Comparison of ENCODE assay signal across 23 cellular contexts in the genomic region with DNA sequence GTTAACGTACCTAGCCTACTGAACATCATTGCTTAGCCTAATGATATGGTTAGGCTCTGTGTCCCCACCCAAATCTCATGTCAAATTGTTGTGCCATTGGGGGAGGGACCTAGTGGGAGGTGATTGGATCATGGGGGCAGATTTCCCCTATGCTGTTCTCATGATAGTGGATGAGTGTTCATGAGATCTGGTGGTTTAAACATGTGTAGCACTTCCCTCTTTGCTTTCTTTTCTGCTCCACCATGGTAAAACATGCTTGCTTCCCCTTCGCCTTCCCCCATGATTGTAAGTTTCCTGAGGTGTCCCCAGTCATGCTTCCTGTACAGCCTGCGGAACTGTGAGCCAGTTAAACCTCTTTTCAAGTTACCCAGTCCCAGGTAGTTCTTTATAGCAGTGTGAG.
A peak's percentile ranks its signal among the peaks of the same experiment; 100 is the strongest.
DNase-seq lines count a peak whose midpoint lies in the region; ATAC-seq and TF ChIP-seq lines count a peak whose summit lies in the region.
"Had no signal": no experiment of that assay in that cellular context is flagged by ENCODE, and none has a peak within 500 bp of the region (broad histone marks: within the 10 kb centered on the region; RNA-seq: fewer than 3 reads in every experiment).

No MANE protein-coding gene starts in this region.

- no peaks in the 10 kb centered on the region for H3K79me1 ChIP-seq in H9 (ENCODE audit: insufficient read depth, low read depth, low read length, poor library complexity, severe bottlenecking)

- H4K8ac ChIP-seq in H9 (replicated peaks; ENCODE audit: insufficient read length, low read depth, low read length), result no peak overlapping the region

- no peak overlapping the region for H3K4me3 Mint-ChIP-seq in activated T-cell treated with anti-CD3 and anti-CD28 coated beads, Interleukin-2, amount 50 U/mL, for 24 hours
- H3K4me3 Mint-ChIP-seq in activated T-cell treated with anti-CD3 and anti-CD28 coated beads, Interleukin-2, amount 50 U/mL, for 4 hours, result no peak overlapping the region
- H3K4me3 Mint-ChIP-seq in H9 (no peak overlapping the region), memory B cell (peak overlapping the region; percentile 19)
- H3K4me3 Mint-ChIP-seq in activated CD8-positive, alpha-beta T cell treated with anti-CD3 and anti-CD28 coated beads for 36 hours, result no peak overlapping the region
- H3K4me3 Mint-ChIP-seq: nephron had no signal

- no peaks in the 10 kb centered on the region for H3K9me3 ChIP-seq in H9 (ENCODE audit: control insufficient read depth, low read depth, low read length)
- H3K9me3 ChIP-seq: pancreas, right lobe of liver, SJSA1, testis, vagina had no signal

- no CpG with 5 or more reads among the region's 3 CpGs for WGBS in H9 (ENCODE audit: extremely low coverage, insufficient read length, low lambda C conversion rate)

- no peak overlapping the region for H3K14ac ChIP-seq in H9 (ENCODE audit: insufficient read depth, low read length)

- no peaks in the 10 kb centered on the region; the same call in 1 of the 2 replicates for H3K4me1 ChIP-seq in H9 (ENCODE audit: insufficient read depth, low read length)
- H3K4me1 ChIP-seq: testis had no signal

- H3K56ac ChIP-seq in H9 (ENCODE audit: insufficient read length, low read depth, low read length), result no peak overlapping the region

- no peak overlapping the region for H3K18ac ChIP-seq in H9 (ENCODE audit: insufficient read length, low read depth, low read length)

- no peak overlapping the region for H2BK5ac ChIP-seq in H9 (ENCODE audit: insufficient read length, low read length)

- H2BK12ac ChIP-seq in H9 (ENCODE audit: insufficient read length, low read depth, low read length), result no peak overlapping the region

- H3K4me2 ChIP-seq in H9 (ENCODE audit: insufficient read depth, insufficient read length, low read length), result no peak overlapping the region

- no peak for TF ChIP-seq CTCF in H9 (conservative IDR thresholded peaks at IDR 0.05)
- no peak for TF ChIP-seq CTCF in activated CD8-positive, alpha-beta T cell treated with anti-CD3 and anti-CD28 coated beads for 36 hours (IDR thresholded peaks at IDR 0.05)

- H3K4ac ChIP-seq in H9 (ENCODE audit: low read depth, low read length), result no peak overlapping the region

- ATAC-seq in activated T-cell treated with anti-CD3 and anti-CD28 coated beads, Interleukin-2, amount 50 U/mL, for 4 hours, result no peak
- no peak for ATAC-seq in activated CD8-positive, alpha-beta T cell treated with anti-CD3 and anti-CD28 coated beads for 36 hours
- ATAC-seq in memory B cell (ENCODE audit: low read depth), result no peak
- ATAC-seq: left colon, Panc1, pancreas, right lobe of liver had no signal

- H3K27me3 ChIP-seq in H9 (ENCODE audit: insufficient read depth, low read length), result no peaks in the 10 kb centered on the region
- H3K27me3 ChIP-seq: brain microvascular endothelial cell, pancreas, right lobe of liver, SJSA1, testis, vagina had no signal

- H4K5ac ChIP-seq in H9 (ENCODE audit: insufficient read length, low read depth, low read length), result no peak overlapping the region

- H3K9ac ChIP-seq in H9 (ENCODE audit: extremely low read depth, insufficient read length, low read length), result no peak overlapping the region

- no peak overlapping the region for H3T11ph ChIP-seq in H9 (ENCODE audit: low read length)

- H4K91ac ChIP-seq in H9 (ENCODE audit: insufficient read length, low read depth, low read length), result no peak overlapping the region

- H2BK120ac ChIP-seq in H9 (ENCODE audit: low read depth, low read length, poor library complexity, severe bottlenecking), result no peak overlapping the region

- H3K23ac ChIP-seq in H9 (ENCODE audit: insufficient read length, low read depth, low read length), result no peak overlapping the region

- no peak overlapping the region for H2AK5ac ChIP-seq in H9 (ENCODE audit: insufficient read length, low read length)

- H3K23me2 ChIP-seq in H9 (ENCODE audit: insufficient read length, low read depth, low read length, poor library complexity, severe bottlenecking), result no peaks in the 10 kb centered on the region

- no peak for DNase-seq in activated T-cell treated with anti-CD3 and anti-CD28 coated beads, Interleukin-2, amount 50 U/mL, for 24 hours
- DNase-seq in activated T-cell treated with anti-CD3 and anti-CD28 coated beads, Interleukin-2, amount 50 U/mL, for 4 hours, result no peak
- DNase-seq in H9 (no peak), memory B cell (ENCODE audit: low spot score in 2 of 2) (no peak), SK-N-DZ (ENCODE audit: low spot score) (no peak), putamen (ENCODE audit: low spot score) (no peak), 8988T (no peak)
- no peak for DNase-seq in activated CD8-positive, alpha-beta T cell treated with anti-CD3 and anti-CD28 coated beads for 36 hours
- DNase-seq: brain microvascular endothelial cell; CD4-positive, CD25-positive, alpha-beta regulatory T cell; cortex of kidney; glutamatergic neuron; left colon; NCI-H187; NCI-H2227 treated with DMSO at 0.1 percent for 48 hours; pancreas; right lobe of liver; T1000; testis had no signal

- H3K4me1 Mint-ChIP-seq in activated T-cell treated with anti-CD3 and anti-CD28 coated beads, Interleukin-2, amount 50 U/mL, for 24 hours (ENCODE audit: low read depth), result peaks cover 62% of the 10 kb centered on the region
- H3K4me1 Mint-ChIP-seq in activated T-cell treated with anti-CD3 and anti-CD28 coated beads, Interleukin-2, amount 50 U/mL, for 4 hours (ENCODE audit: low read depth), result peaks cover 41% of the 10 kb centered on the region
- H3K4me1 Mint-ChIP-seq in H9 (peaks cover 14 to 21% of the 10 kb centered on the region in 2 experiments), memory B cell (peaks cover 17% of the 10 kb centered on the region)
- H3K4me1 Mint-ChIP-seq in activated CD8-positive, alpha-beta T cell treated with anti-CD3 and anti-CD28 coated beads for 36 hours (ENCODE audit: low read depth), result peaks cover 51% of the 10 kb centered on the region

- CTCF ChIA-PET in activated CD8-positive, alpha-beta T cell treated with anti-CD3 and anti-CD28 coated beads for 36 hours (lab: Charles Lee), result interaction anchor here (1.4 kb wide), 1 partner anchor 354 kb away, joined by 3 read pairs; no protein-coding TSS in a partner anchor

- H2AFZ ChIP-seq in H9 (ENCODE audit: low read length), result no peak overlapping the region

- no peaks in the 10 kb centered on the region for H4K20me1 ChIP-seq in H9 (ENCODE audit: control insufficient read depth, insufficient read depth, insufficient read length)

- no peak overlapping the region for H2BK15ac ChIP-seq in H9 (ENCODE audit: low read depth, low read length)

- peaks cover 9% of the 10 kb centered on the region for H3K36me3 Mint-ChIP-seq in activated T-cell treated with anti-CD3 and anti-CD28 coated beads, Interleukin-2, amount 50 U/mL, for 24 hours (ENCODE audit: low read depth)
- H3K36me3 Mint-ChIP-seq in activated T-cell treated with anti-CD3 and anti-CD28 coated beads, Interleukin-2, amount 50 U/mL, for 4 hours (ENCODE audit: insufficient read depth), result peaks cover 4% of the 10 kb centered on the region
- H3K36me3 Mint-ChIP-seq in H9 (ENCODE audit: insufficient read depth in 1 of 3, low read depth in 3 of 3) (no peaks in the 10 kb centered on the region; a peak in 1 of 7 replicates), memory B cell (peaks cover 4% of the 10 kb centered on the region)
- H3K36me3 Mint-ChIP-seq in activated CD8-positive, alpha-beta T cell treated with anti-CD3 and anti-CD28 coated beads for 36 hours (ENCODE audit: low read depth), result peaks cover 3% of the 10 kb centered on the region

- H3K27me3 Mint-ChIP-seq in activated T-cell treated with anti-CD3 and anti-CD28 coated beads, Interleukin-2, amount 50 U/mL, for 24 hours, result no peaks in the 10 kb centered on the region
- H3K27me3 Mint-ChIP-seq in activated T-cell treated with anti-CD3 and anti-CD28 coated beads, Interleukin-2, amount 50 U/mL, for 4 hours (ENCODE audit: low read depth), result no peaks in the 10 kb centered on the region
- H3K27me3 Mint-ChIP-seq in H9 (ENCODE audit: low read depth) (no peaks in the 10 kb centered on the region), memory B cell (peaks cover 1% of the 10 kb centered on the region)
- H3K27me3 Mint-ChIP-seq in activated CD8-positive, alpha-beta T cell treated with anti-CD3 and anti-CD28 coated beads for 36 hours, result no peaks in the 10 kb centered on the region
- H3K27me3 Mint-ChIP-seq: CD4-positive, CD25-positive, alpha-beta regulatory T cell had no signal

- intact Hi-C loops in activated CD8-positive, alpha-beta T cell treated with anti-CD3 and anti-CD28 coated beads for 36 hours (cut with micrococcal nuclease), result loop anchor here (10.0 kb wide), 1 partner anchor 481 kb away; a partner anchor contains a TSS

- H3K9me3 Mint-ChIP-seq in activated T-cell treated with anti-CD3 and anti-CD28 coated beads, Interleukin-2, amount 50 U/mL, for 24 hours, result no peaks in the 10 kb centered on the region
- no peaks in the 10 kb centered on the region for H3K9me3 Mint-ChIP-seq in activated T-cell treated with anti-CD3 and anti-CD28 coated beads, Interleukin-2, amount 50 U/mL, for 4 hours
- H3K9me3 Mint-ChIP-seq in H9, result no peaks in the 10 kb centered on the region
- H3K9me3 Mint-ChIP-seq in activated CD8-positive, alpha-beta T cell treated with anti-CD3 and anti-CD28 coated beads for 36 hours, result no peaks in the 10 kb centered on the region
- no peaks in the 10 kb centered on the region for H3K9me3 Mint-ChIP-seq in memory B cell
- H3K9me3 Mint-ChIP-seq: CD4-positive, CD25-positive, alpha-beta regulatory T cell; nephron had no signal

- no peaks in the 10 kb centered on the region; the same call in 1 of the 2 replicates for H3K79me2 ChIP-seq in H9 (ENCODE audit: insufficient read depth, low read length)

- no peak overlapping the region for H3K27ac ChIP-seq in H9 (ENCODE audit: insufficient read length, low read depth, low read length)
- H3K27ac ChIP-seq: brain microvascular endothelial cell, pancreas, right lobe of liver, SJSA1, testis, vagina had no signal

- POLR2A ChIA-PET in activated CD8-positive, alpha-beta T cell treated with anti-CD3 and anti-CD28 coated beads for 36 hours (lab: Charles Lee), result no interaction called here

- peak overlapping the region; percentile 92 for H3K27ac Mint-ChIP-seq in activated T-cell treated with anti-CD3 and anti-CD28 coated beads, Interleukin-2, amount 50 U/mL, for 24 hours
- H3K27ac Mint-ChIP-seq in H9, result peak overlapping the region; percentile 20 to 68 (median 22); a peak in 3 of 7 replicates
- peak overlapping the region; percentile 41 for H3K27ac Mint-ChIP-seq in activated CD8-positive, alpha-beta T cell treated with anti-CD3 and anti-CD28 coated beads for 36 hours
- no peak overlapping the region for H3K27ac Mint-ChIP-seq in memory B cell
- H3K27ac Mint-ChIP-seq: nephron had no signal

- H2BK20ac ChIP-seq in H9 (ENCODE audit: low read depth, low read length, poor library complexity, severe bottlenecking), result no peak overlapping the region
